21 cellular contexts compared by ENCODE assay signal in the genomic region with DNA sequence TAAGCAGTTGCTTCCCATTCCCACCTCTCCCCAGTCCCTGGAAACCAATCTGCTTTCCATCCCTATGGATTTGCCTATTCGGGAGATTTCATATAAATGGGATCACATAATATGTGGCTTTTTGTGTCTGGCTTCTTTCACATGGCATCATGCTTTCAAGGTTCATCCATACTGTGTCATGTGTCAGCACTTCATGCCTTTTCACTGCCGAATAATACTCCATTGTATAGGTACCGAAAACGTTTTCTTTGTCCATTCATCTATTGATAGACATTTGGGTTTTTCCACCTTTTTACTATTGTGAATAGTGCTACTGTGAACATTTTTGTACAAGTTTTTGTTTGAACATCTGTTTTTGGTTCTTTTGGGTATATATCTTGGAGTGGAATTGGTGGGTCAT. TPM values are rescaled to one million over a fixed set of nuclear protein-coding genes. Genes with fewer than 3 reads are reported as not detected.
A peak's percentile ranks its signal among the peaks of the same experiment; 100 is the strongest.
DNase-seq lines count a peak whose midpoint lies in the region; ATAC-seq, FAIRE-seq and TF ChIP-seq lines count a peak whose summit lies in the region.
"Had no signal": no experiment of that assay in that cellular context is flagged by ENCODE, and none has a peak within 500 bp of the region (broad histone marks: within the 10 kb centered on the region; RNA-seq: fewer than 3 reads in every experiment).

No MANE protein-coding gene starts in this region.

- no peak overlapping the region for H2AFZ ChIP-seq in astrocyte (ENCODE audit: low read depth, low read length)
- no peak overlapping the region for H2AFZ ChIP-seq in keratinocyte (ENCODE audit: control insufficient read depth, low read length)

- no peak for ATAC-seq in psoas muscle

- peaks cover 2% of the 10 kb centered on the region for H3K4me1 ChIP-seq in astrocyte (ENCODE audit: insufficient read depth, low read length)
- H3K4me1 ChIP-seq in keratinocyte (ENCODE audit: control insufficient read depth, extremely low read depth, insufficient read depth, low read length), result peaks cover 5% of the 10 kb centered on the region
- H3K4me1 ChIP-seq in psoas muscle, result peaks cover 41% of the 10 kb centered on the region
- H3K4me1 ChIP-seq in small intestine (ENCODE audit: control insufficient read depth in 2 of 2, insufficient read depth in 1 of 2, low read depth in 1 of 2, low read length in 1 of 2), result no peaks in the 10 kb centered on the region

- peaks cover 2% of the 10 kb centered on the region for H3K4me1 Mint-ChIP-seq in astrocyte (ENCODE audit: low read depth, unreplicated experiment)

- 93 to 97% (median 95%) methylated on average over 4 of the region's 4 CpGs for WGBS in psoas muscle, 3 donors
- 92 to 94% (median 94%) methylated on average over 4 of the region's 4 CpGs for WGBS in small intestine, 3 donors

- H3K9me3 ChIP-seq in astrocyte (ENCODE audit: insufficient read depth, low read depth, low read length) (no peaks in the 10 kb centered on the region), keratinocyte (ENCODE audit: control insufficient read depth, low read depth, low read length) (no peaks in the 10 kb centered on the region), psoas muscle (no peaks in the 10 kb centered on the region), small intestine (ENCODE audit: control insufficient read depth, low read depth) (no peaks in the 10 kb centered on the region)
- H3K9me3 ChIP-seq: BE2C, BLaER1 had no signal

- dilution Hi-C loops in keratinocyte (cut with MboI; ENCODE audit: extremely low pct_ligation_motif_present, low sequenced_read_pairs), result no loop called here

- TF ChIP-seq CTCF in astrocyte (IDR thresholded peaks at IDR 0.05; ENCODE audit: insufficient read depth, low read depth, low read length), result no peak
- TF ChIP-seq CTCF in keratinocyte (optimal IDR thresholded peaks at IDR 0.05 in 1 of 3, IDR thresholded peaks at IDR 0.05 in 1 of 3, conservative IDR thresholded peaks at IDR 0.05 in 1 of 3; ENCODE audit: extremely low read depth in 1 of 3, insufficient read depth in 2 of 3, low read length in 3 of 3), result no peak
- no peak for TF ChIP-seq CTCF in psoas muscle (IDR thresholded peaks at IDR 0.05)
- no peak for TF ChIP-seq CTCF in D721Med (IDR thresholded peaks at IDR 0.05; ENCODE audit: insufficient read depth, missing control alignments)

- H4K20me1 ChIP-seq in astrocyte (ENCODE audit: insufficient read depth, low read length), result no peaks in the 10 kb centered on the region
- H4K20me1 ChIP-seq in keratinocyte (ENCODE audit: control insufficient read depth, extremely low read depth, insufficient read depth, low read length), result no peaks in the 10 kb centered on the region
- H4K20me1 ChIP-seq: BLaER1 had no signal

- no peaks in the 10 kb centered on the region for H3K9me3 Mint-ChIP-seq in astrocyte (ENCODE audit: unreplicated experiment)
- H3K9me3 Mint-ChIP-seq: CD4-positive, alpha-beta memory T cell; CD8-positive, alpha-beta memory T cell had no signal

- intact Hi-C loops in psoas muscle (cut with DNase I), result no loop called here

- H3K36me3 ChIP-seq in astrocyte (ENCODE audit: insufficient read depth, low read length) (no peaks in the 10 kb centered on the region), keratinocyte (ENCODE audit: control insufficient read depth in 2 of 2, extremely low read depth in 1 of 2, insufficient read depth in 2 of 2, low read length in 2 of 2) (no peaks in the 10 kb centered on the region), psoas muscle (ENCODE audit: insufficient read depth in 1 of 2, low read depth in 1 of 2) (no peaks in the 10 kb centered on the region), small intestine (ENCODE audit: control insufficient read depth in 2 of 2, insufficient read depth in 2 of 2, low read length in 2 of 2) (no peaks in the 10 kb centered on the region)
- H3K36me3 ChIP-seq: BLaER1 had no signal

- H3K27me3 ChIP-seq in astrocyte (ENCODE audit: insufficient read depth, low read length) (no peaks in the 10 kb centered on the region), keratinocyte (ENCODE audit: control insufficient read depth, extremely low read depth, insufficient read depth, low read length) (peaks cover 7% of the 10 kb centered on the region), psoas muscle (ENCODE audit: insufficient read depth in 3 of 3, low read length in 2 of 3) (no peaks in the 10 kb centered on the region), small intestine (ENCODE audit: control insufficient read depth in 2 of 2, insufficient read depth in 2 of 2, low read length in 2 of 2) (no peaks in the 10 kb centered on the region)
- H3K27me3 ChIP-seq: BE2C, BLaER1 had no signal

- no peak overlapping the region for H3K9ac ChIP-seq in astrocyte (ENCODE audit: low read length)
- H3K9ac ChIP-seq in keratinocyte (ENCODE audit: control insufficient read depth, extremely low read depth, insufficient read depth, low read length), result no peak overlapping the region
- H3K9ac ChIP-seq: BLaER1 had no signal

- FAIRE-seq in astrocyte (lab: Jason Lieb, UNC), result peak; percentile 49
- peak; percentile 13 for FAIRE-seq in keratinocyte (lab: Jason Lieb, UNC)
- FAIRE-seq in D721Med (lab: Jason Lieb, UNC), result no peak
- FAIRE-seq in small intestine (lab: Jason Lieb, UNC), result no peak
- FAIRE-seq: A204.1, G401.6, GM12891, GM19239 had no signal

- H3K4me2 ChIP-seq in astrocyte (ENCODE audit: low read length), result no peak overlapping the region
- H3K4me2 ChIP-seq in keratinocyte (ENCODE audit: control insufficient read depth, extremely low read depth, insufficient read depth, low read depth, low read length), result no peak overlapping the region
- H3K4me2 ChIP-seq: BLaER1 had no signal

- no peaks in the 10 kb centered on the region for H3K36me3 Mint-ChIP-seq in astrocyte (ENCODE audit: low read depth, unreplicated experiment)
- H3K36me3 Mint-ChIP-seq: CD14-positive monocyte; CD4-positive, alpha-beta memory T cell; CD4-positive, CD25-positive, alpha-beta regulatory T cell had no signal

- H3K27ac ChIP-seq in astrocyte (ENCODE audit: low read depth, low read length) (no peak overlapping the region), keratinocyte (ENCODE audit: control insufficient read depth, insufficient read depth, low read length) (no peak overlapping the region), psoas muscle (no peak overlapping the region), small intestine (ENCODE audit: low read depth in 1 of 2, low read length in 1 of 2) (no peak overlapping the region)
- H3K27ac ChIP-seq: BLaER1 had no signal

- H3K27ac Mint-ChIP-seq in astrocyte (ENCODE audit: unreplicated experiment), result no peak overlapping the region
- H3K27ac Mint-ChIP-seq: CD14-positive monocyte; CD4-positive, alpha-beta memory T cell; CD4-positive, CD25-positive, alpha-beta regulatory T cell; CD8-positive, alpha-beta memory T cell had no signal

- H3K79me2 ChIP-seq in astrocyte (ENCODE audit: insufficient read depth, low read length) (no peaks in the 10 kb centered on the region), keratinocyte (ENCODE audit: control insufficient read depth, insufficient read depth, low read length) (no peaks in the 10 kb centered on the region)

- H3K9me1 ChIP-seq in keratinocyte (ENCODE audit: control insufficient read depth, extremely low read depth, insufficient read depth, low read length), result no peaks in the 10 kb centered on the region

- DNase-seq in astrocyte (ENCODE audit: low read depth) (no peak), keratinocyte (ENCODE audit: low read depth, low spot score) (no peak), psoas muscle (no peak), D721Med (ENCODE audit: insufficient read length, low spot score) (no peak), small intestine (no peak)
- DNase-seq: 8988T; ACHN; BE2C; C1 segment of cervical spinal cord; CD4-positive, alpha-beta memory T cell; CD4-positive, CD25-positive, alpha-beta regulatory T cell; CD8-positive, alpha-beta memory T cell; COR-L47; DMS79 treated with DMSO at 0.1 percent for 48 hours; GF-D8 had no signal

- no peak overlapping the region for H3K4me3 Mint-ChIP-seq in astrocyte (ENCODE audit: unreplicated experiment)
- H3K4me3 Mint-ChIP-seq: CD14-positive monocyte; CD4-positive, alpha-beta memory T cell; CD4-positive, CD25-positive, alpha-beta regulatory T cell; CD8-positive, alpha-beta memory T cell had no signal

- H3K4me3 ChIP-seq in astrocyte (ENCODE audit: insufficient read depth, low read depth, low read length) (no peak overlapping the region), keratinocyte (ENCODE audit: control insufficient read depth in 2 of 3, extremely low read depth in 1 of 3, insufficient read depth in 2 of 3, low read depth in 1 of 3, low read length in 3 of 3) (no peak overlapping the region), psoas muscle (no peak overlapping the region), small intestine (ENCODE audit: low read depth in 1 of 2, low read length in 2 of 2) (no peak overlapping the region)
- H3K4me3 ChIP-seq: BLaER1 had no signal

- no peaks in the 10 kb centered on the region for H3K27me3 Mint-ChIP-seq in astrocyte (ENCODE audit: low read depth, unreplicated experiment)

RNA-seq across cellular contexts. Expression of gene RBM20, which starts 12.5 kb away (rescaled TPM):
- total RNA-seq in astrocyte (1.5 TPM in 2 replicates), psoas muscle (10 to 100 TPM; 14.2 to 48.8 (median 25.1) TPM)
- polyA plus RNA-seq in keratinocyte (0.01 to 0.04 TPM (median 0.01 TPM) in 3 replicates), psoas muscle (10 to 100 TPM in 1 of 3 donors, 1 to 10 TPM in 2; 1.6 to 11.7 (median 6.7) TPM), small intestine (under 1 TPM in 2 of 3 donors, not detected in 1; under 0.01 to 0.36 TPM)
- not detected for polyA plus RNA-seq in keratinocyte (2011; ENCODE audit: low read depth)
- 0.01 TPM in 1 of 2 replicates, not detected in the other for polyA plus RNA-seq in keratinocyte (2011; cell fraction: cytosol; rRNA removed)
- polyA plus RNA-seq in keratinocyte (2011; cell fraction: nucleus; rRNA removed), result 0.08 and 0.15 TPM in 2 replicates
- 0.02 TPM in 1 of 2 replicates, not detected in the other for polyA plus RNA-seq in keratinocyte (2012; ENCODE audit: low replicate concordance)
- polyA minus RNA-seq in keratinocyte, result not detected in 3 replicates
- polyA minus RNA-seq in keratinocyte (2011; cell fraction: cytosol; rRNA and poly(A)+ RNA removed), result not detected
- not detected in 2 replicates for polyA minus RNA-seq in keratinocyte (2011; cell fraction: nucleus; rRNA and poly(A)+ RNA removed)
- total RNA-seq: CD4-positive, alpha-beta memory T cell had no signal
- polyA plus RNA-seq: CD14-positive monocyte; CD8-positive, alpha-beta memory T cell had no signal
